In genomic region chrX:37986893-37987292, GRCh38 we compare ENCODE assay signal across 24 cellular contexts. TPM values are rescaled to one million over a fixed set of nuclear protein-coding genes. Genes with fewer than 3 reads are reported as not detected.
A peak's percentile ranks its signal among the peaks of the same experiment; 100 is the strongest.
DNase-seq lines count a peak whose midpoint lies in the region; TF ChIP-seq lines count a peak whose summit lies in the region.
"Had no signal": no experiment of that assay in that cellular context is flagged by ENCODE, and none has a peak within 500 bp of the region (broad histone marks: within the 10 kb centered on the region; RNA-seq: fewer than 3 reads in every experiment).

No MANE protein-coding gene starts in this region.

- no peaks in the 10 kb centered on the region for H3K36me3 ChIP-seq in breast epithelium
- no peaks in the 10 kb centered on the region for H3K36me3 ChIP-seq in adipocyte (ENCODE audit: control insufficient read depth, insufficient read depth, low read length, severe bottlenecking)
- no peaks in the 10 kb centered on the region for H3K36me3 ChIP-seq in smooth muscle cell (ENCODE audit: low read depth)

- H3K4me3 ChIP-seq in breast epithelium (no peak overlapping the region), adipocyte (ENCODE audit: low read length) (no peak overlapping the region), fibroblast of the aortic adventitia (ENCODE audit: low read depth, low read length) (no peak overlapping the region), smooth muscle cell (no peak overlapping the region)
- H3K4me3 ChIP-seq: lung, PC-9, SK-N-MC had no signal

- no peaks in the 10 kb centered on the region for H3F3A ChIP-seq in smooth muscle cell (ENCODE audit: low read depth)

- no peaks in the 10 kb centered on the region for H3K36me3 Mint-ChIP-seq in MCF 10A (ENCODE audit: insufficient read depth, unreplicated experiment)

- WGBS in smooth muscle cell (ENCODE audit: low lambda C conversion rate) = 43% methylated on average over 1 of the region's 1 CpG

- H3K27ac Mint-ChIP-seq in MCF 10A (ENCODE audit: low read depth, unreplicated experiment) = no peak overlapping the region
- H3K27ac Mint-ChIP-seq: activated T-cell treated with anti-CD3 and anti-CD28 coated beads, Interleukin-2, amount 50 U/mL, for 72 hours; dendritic cell treated with granulocyte-macrophage colony-stimulating factor and Interleukin-4, amounts not matched to agents 40 ng/mL and 50 ng/mL, for 4 days; H9 had no signal

- no peaks in the 10 kb centered on the region for H4K20me1 ChIP-seq in smooth muscle cell (ENCODE audit: low read depth)

- peak overlapping the region; percentile 1 for H3K4me2 ChIP-seq in smooth muscle cell
- H3K4me2 ChIP-seq: PC-9 had no signal

- H3K27me3 Mint-ChIP-seq in MCF 10A (ENCODE audit: insufficient read depth, unreplicated experiment) = peaks cover 43% of the 10 kb centered on the region
- H3K27me3 Mint-ChIP-seq: dendritic cell treated with granulocyte-macrophage colony-stimulating factor and Interleukin-4, amounts not matched to agents 40 ng/mL and 50 ng/mL, for 4 days had no signal

- no peak overlapping the region for H2AFZ ChIP-seq in smooth muscle cell (ENCODE audit: low read depth)
- H2AFZ ChIP-seq: PC-9 had no signal

- no TSS peak for BruUV-seq in MCF 10A (replicated peaks; lab: Mats Ljungman, UMichigan)

- intact Hi-C loops in MCF 10A (cut with micrococcal nuclease) = no loop called here
- intact Hi-C loops in breast epithelium (cut with DNase I; ENCODE audit: low total_unique reads) = no loop called here

- no peaks in the 10 kb centered on the region for H3K79me2 ChIP-seq in smooth muscle cell (ENCODE audit: low read depth)

- CTCF ChIA-PET in MCF 10A (lab: Yijun Ruan, JAX) = interaction anchor here (1.0 kb wide), 1 partner anchor 177 kb away, joined by 3 read pairs; no protein-coding TSS in a partner anchor

- H3K4me1 Mint-ChIP-seq in MCF 10A (ENCODE audit: insufficient read depth, unreplicated experiment) = peaks cover 13% of the 10 kb centered on the region

- TF ChIP-seq CTCF in MCF 10A (IDR thresholded peaks at IDR 0.05; ENCODE audit: unreplicated experiment) = no peak
- TF ChIP-seq CTCF in breast epithelium (IDR thresholded peaks at IDR 0.05) = no peak
- TF ChIP-seq CTCF in fibroblast of the aortic adventitia (IDR thresholded peaks at IDR 0.05; ENCODE audit: insufficient read depth, low read length) = no peak
- no peak for TF ChIP-seq CTCF in smooth muscle cell (IDR thresholded peaks at IDR 0.05; ENCODE audit: borderline replicate concordance, insufficient read depth, poor library complexity, severe bottlenecking)

- H3K9ac ChIP-seq in adipocyte (ENCODE audit: low read length) (no peak overlapping the region), smooth muscle cell (ENCODE audit: low read depth) (no peak overlapping the region)

- POLR2A ChIA-PET in MCF 10A (lab: Yijun Ruan, JAX) = interaction anchor here (0.6 kb wide), 1 partner anchor 10 kb away, joined by 3 read pairs; no protein-coding TSS in a partner anchor

- H3K9me3 ChIP-seq in breast epithelium (peaks cover 0 to 4% of the 10 kb centered on the region in 2 donors), adipocyte (ENCODE audit: control insufficient read depth, low read length) (peaks cover 7% of the 10 kb centered on the region), smooth muscle cell (replicated peaks; ENCODE audit: low read depth) (no peaks in the 10 kb centered on the region)

- peak; percentile 14 for DNase-seq in MCF 10A (ENCODE audit: unreplicated experiment)
- no peak for DNase-seq in breast epithelium (ENCODE audit: low spot score in 2 of 2)
- DNase-seq in adipocyte (ENCODE audit: low read depth) = peak; percentile 46
- DNase-seq in fibroblast of the aortic adventitia (ENCODE audit: low read depth) = peak; percentile 57
- DNase-seq in smooth muscle cell (lab: John Stamatoyannopoulos, UW; ENCODE audit: unreplicated experiment) = no peak
- DNase-seq in stimulated activated CD4-positive, alpha-beta T cell treated with anti-CD3 and anti-CD28 coated beads, Interleukin-15, amount 100 ng/mL, for 24 hours = no peak
- no peak for DNase-seq in substantia nigra (lab: John Stamatoyannopoulos, UW)
- DNase-seq in NCI-H526 (lab: John Stamatoyannopoulos, UW) = no peak
- DNase-seq: 8988T; activated naive CD4-positive, alpha-beta T cell treated with anti-CD3 and anti-CD28 coated beads, Interleukin-2, amount 50 U/mL, for 16 hours; activated T-cell treated with anti-CD3 and anti-CD28 coated beads, Interleukin-2, amount 50 U/mL, for 72 hours; H9; head of caudate nucleus; NCI-H1436 treated with DMSO at 0.1 percent for 48 hours; NCI-H2171; NCI-H774; PC-9; stimulated activated CD4-positive, alpha-beta T cell treated with anti-CD3 and anti-CD28 coated beads, Interleukin-4, amount 100 ng/mL, for 24 hours had no signal

- H3K4me1 ChIP-seq in breast epithelium = no peaks in the 10 kb centered on the region
- peaks cover 12% of the 10 kb centered on the region for H3K4me1 ChIP-seq in adipocyte (ENCODE audit: control insufficient read depth, insufficient read depth, low read length)
- no peaks in the 10 kb centered on the region for H3K4me1 ChIP-seq in smooth muscle cell (ENCODE audit: low read depth)

- no peak overlapping the region for H3K4me3 Mint-ChIP-seq in MCF 10A (ENCODE audit: unreplicated experiment)
- H3K4me3 Mint-ChIP-seq: activated T-cell treated with anti-CD3 and anti-CD28 coated beads, Interleukin-2, amount 50 U/mL, for 72 hours; dendritic cell treated with granulocyte-macrophage colony-stimulating factor and Interleukin-4, amounts not matched to agents 40 ng/mL and 50 ng/mL, for 4 days; H9 had no signal

- TF ChIP-seq POLR2A in breast epithelium (IDR thresholded peaks at IDR 0.05) = no peak

- H3K27me3 ChIP-seq in breast epithelium (peaks cover 0 to 9% of the 10 kb centered on the region in 2 donors), adipocyte (replicated peaks; ENCODE audit: control insufficient read depth, insufficient read depth, low read length) (no peaks in the 10 kb centered on the region), smooth muscle cell (ENCODE audit: low read depth) (no peaks in the 10 kb centered on the region)

- no peaks in the 10 kb centered on the region for H3K9me3 Mint-ChIP-seq in MCF 10A (ENCODE audit: unreplicated experiment)
- H3K9me3 Mint-ChIP-seq: activated T-cell treated with anti-CD3 and anti-CD28 coated beads, Interleukin-2, amount 50 U/mL, for 72 hours; dendritic cell treated with granulocyte-macrophage colony-stimulating factor and Interleukin-4, amounts not matched to agents 40 ng/mL and 50 ng/mL, for 4 days had no signal

- H3K27ac ChIP-seq in breast epithelium (no peak overlapping the region), smooth muscle cell (ENCODE audit: low read depth) (peak overlapping the region; percentile 52), substantia nigra (ENCODE audit: low read depth, low read length, poor library complexity, severe bottlenecking) (no peak overlapping the region)
- H3K27ac ChIP-seq: C4-2B, PC-9, SK-N-MC had no signal

RNA-seq across cellular contexts. Expression of gene SYTL5, which starts 19.5 kb away (rescaled TPM):
- total RNA-seq in MCF 10A (2022) (0.07 TPM in 1 of 2 replicates, not detected in the other), breast epithelium (1 to 10 TPM in 2 of 3 donors, under 1 TPM in 1; 0.80 to 10.0 (median 3.9) TPM), fibroblast of the aortic adventitia (ENCODE audit: low replicate concordance) (0.08 and 0.36 TPM in 2 replicates), smooth muscle cell (1.9 and 2.3 TPM in 2 replicates)
- polyA plus RNA-seq in smooth muscle cell = 0.27 and 1.4 TPM in 2 replicates
- total RNA-seq: activated CD8-positive, alpha-beta memory T cell treated with anti-CD3 and anti-CD28 coated beads for 36 hours; activated T-cell treated with anti-CD3 and anti-CD28 coated beads, Interleukin-2, amount 50 U/mL, for 72 hours; PC-9; skeletal muscle tissue had no signal

Comparison
In these comparisons a context has a peak if more than half of its experiments do, and no peak if none do; other contexts are left out.
1. DNase-seq: peak in MCF 10A (single experiment), adipocyte (single experiment) and fibroblast of the aortic adventitia (single experiment); none in breast epithelium (0 of 2), smooth muscle cell (single experiment), stimulated activated CD4-positive, alpha-beta T cell treated with anti-CD3 and anti-CD28 coated beads, Interleukin-15, amount 100 ng/mL, for 24 hours (single experiment), substantia nigra (0 of 49) and NCI-H526 (0 of 2).